ENCODE assay signal across 1 cellular context in genomic region chr11:114058871-114059277, GRCh38.
TF ChIP-seq lines count a peak whose summit lies in the region.

No MANE protein-coding gene starts in this region.

TF ChIP-seq in HEK293, 187 proteins besides CTCF, POLR2A, EP300 and RAD21 (continued from another document):
- no peak for TF ChIP-seq ZBTB11 (tag by site-specific recombination; conservative IDR thresholded peaks at IDR 0.05; ENCODE audit: low read depth)
- no peak for TF ChIP-seq ZNF670 (tag by site-specific recombination; IDR thresholded peaks at IDR 0.05; ENCODE audit: low read depth)
- TF ChIP-seq, protein P1, sequence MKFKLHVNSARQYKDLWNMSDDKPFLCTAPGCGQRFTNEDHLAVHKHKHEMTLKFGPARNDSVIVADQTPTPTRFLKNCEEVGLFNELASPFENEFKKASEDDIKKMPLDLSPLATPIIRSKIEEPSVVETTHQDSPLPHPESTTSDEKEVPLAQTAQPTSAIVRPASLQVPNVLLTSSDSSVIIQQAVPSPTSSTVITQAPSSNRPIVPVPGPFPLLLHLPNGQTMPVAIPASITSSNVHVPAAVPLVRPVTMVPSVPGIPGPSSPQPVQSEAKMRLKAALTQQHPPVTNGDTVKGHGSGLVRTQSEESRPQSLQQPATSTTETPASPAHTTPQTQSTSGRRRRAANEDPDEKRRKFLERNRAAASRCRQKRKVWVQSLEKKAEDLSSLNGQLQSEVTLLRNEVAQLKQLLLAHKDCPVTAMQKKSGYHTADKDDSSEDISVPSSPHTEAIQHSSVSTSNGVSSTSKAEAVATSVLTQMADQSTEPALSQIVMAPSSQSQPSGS (tag by site-specific recombination; IDR thresholded peaks at IDR 0.05; ENCODE audit: low read depth), result no peak
- TF ChIP-seq, protein P2, sequence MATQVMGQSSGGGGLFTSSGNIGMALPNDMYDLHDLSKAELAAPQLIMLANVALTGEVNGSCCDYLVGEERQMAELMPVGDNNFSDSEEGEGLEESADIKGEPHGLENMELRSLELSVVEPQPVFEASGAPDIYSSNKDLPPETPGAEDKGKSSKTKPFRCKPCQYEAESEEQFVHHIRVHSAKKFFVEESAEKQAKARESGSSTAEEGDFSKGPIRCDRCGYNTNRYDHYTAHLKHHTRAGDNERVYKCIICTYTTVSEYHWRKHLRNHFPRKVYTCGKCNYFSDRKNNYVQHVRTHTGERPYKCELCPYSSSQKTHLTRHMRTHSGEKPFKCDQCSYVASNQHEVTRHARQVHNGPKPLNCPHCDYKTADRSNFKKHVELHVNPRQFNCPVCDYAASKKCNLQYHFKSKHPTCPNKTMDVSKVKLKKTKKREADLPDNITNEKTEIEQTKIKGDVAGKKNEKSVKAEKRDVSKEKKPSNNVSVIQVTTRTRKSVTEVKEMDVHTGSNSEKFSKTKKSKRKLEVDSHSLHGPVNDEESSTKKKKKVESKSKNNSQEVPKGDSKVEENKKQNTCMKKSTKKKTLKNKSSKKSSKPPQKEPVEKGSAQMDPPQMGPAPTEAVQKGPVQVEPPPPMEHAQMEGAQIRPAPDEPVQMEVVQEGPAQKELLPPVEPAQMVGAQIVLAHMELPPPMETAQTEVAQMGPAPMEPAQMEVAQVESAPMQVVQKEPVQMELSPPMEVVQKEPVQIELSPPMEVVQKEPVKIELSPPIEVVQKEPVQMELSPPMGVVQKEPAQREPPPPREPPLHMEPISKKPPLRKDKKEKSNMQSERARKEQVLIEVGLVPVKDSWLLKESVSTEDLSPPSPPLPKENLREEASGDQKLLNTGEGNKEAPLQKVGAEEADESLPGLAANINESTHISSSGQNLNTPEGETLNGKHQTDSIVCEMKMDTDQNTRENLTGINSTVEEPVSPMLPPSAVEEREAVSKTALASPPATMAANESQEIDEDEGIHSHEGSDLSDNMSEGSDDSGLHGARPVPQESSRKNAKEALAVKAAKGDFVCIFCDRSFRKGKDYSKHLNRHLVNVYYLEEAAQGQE (tag by site-specific recombination; IDR thresholded peaks at IDR 0.05), result no peak
- no peak for TF ChIP-seq ZNF658 (tag by site-specific recombination; IDR thresholded peaks at IDR 0.05)
- TF ChIP-seq, protein P3, sequence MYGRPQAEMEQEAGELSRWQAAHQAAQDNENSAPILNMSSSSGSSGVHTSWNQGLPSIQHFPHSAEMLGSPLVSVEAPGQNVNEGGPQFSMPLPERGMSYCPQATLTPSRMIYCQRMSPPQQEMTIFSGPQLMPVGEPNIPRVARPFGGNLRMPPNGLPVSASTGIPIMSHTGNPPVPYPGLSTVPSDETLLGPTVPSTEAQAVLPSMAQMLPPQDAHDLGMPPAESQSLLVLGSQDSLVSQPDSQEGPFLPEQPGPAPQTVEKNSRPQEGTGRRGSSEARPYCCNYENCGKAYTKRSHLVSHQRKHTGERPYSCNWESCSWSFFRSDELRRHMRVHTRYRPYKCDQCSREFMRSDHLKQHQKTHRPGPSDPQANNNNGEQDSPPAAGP (tag by site-specific recombination; IDR thresholded peaks at IDR 0.05), result no peak
